ENCODE assay signal across 11 cellular contexts in genomic region chr6:137869781-137870180, GRCh38. TPM values are rescaled to one million over a fixed set of nuclear protein-coding genes. Genes with fewer than 3 reads are reported as not detected.
A peak's percentile ranks its signal among the peaks of the same experiment; 100 is the strongest.
DNase-seq lines count a peak whose midpoint lies in the region; ATAC-seq, FAIRE-seq and TF ChIP-seq lines count a peak whose summit lies in the region.
"Had no signal": no experiment of that assay in that cellular context is flagged by ENCODE, and none has a peak within 500 bp of the region (broad histone marks: within the 10 kb centered on the region; RNA-seq: fewer than 3 reads in every experiment).

No MANE protein-coding gene starts in this region.

- no peak overlapping the region for H4K91ac ChIP-seq in H9 (ENCODE audit: insufficient read length, low read depth, low read length)

- no peak overlapping the region for H2BK20ac ChIP-seq in H9 (ENCODE audit: low read depth, low read length, poor library complexity, severe bottlenecking)

- H3K36me3 Mint-ChIP-seq in H9 (ENCODE audit: insufficient read depth in 1 of 3, low read depth in 3 of 3): no peaks in the 10 kb centered on the region

- H3K79me2 ChIP-seq in fibroblast of lung (ENCODE audit: control insufficient read depth, insufficient read depth, low read length) (peaks cover 57% of the 10 kb centered on the region), H9 (ENCODE audit: insufficient read depth, low read length) (no peaks in the 10 kb centered on the region)

- no peaks in the 10 kb centered on the region for H3K79me1 ChIP-seq in H9 (ENCODE audit: insufficient read depth, low read depth, low read length, poor library complexity, severe bottlenecking)

- no peak overlapping the region for H3K18ac ChIP-seq in H9 (ENCODE audit: insufficient read length, low read depth, low read length)

- H3K23ac ChIP-seq in H9 (ENCODE audit: insufficient read length, low read depth, low read length): no peak overlapping the region

- H2AFZ ChIP-seq in fibroblast of lung (ENCODE audit: low read length): no peak overlapping the region
- H2AFZ ChIP-seq in H9 (ENCODE audit: low read length): no peak overlapping the region

- no peak overlapping the region for H3K56ac ChIP-seq in H9 (ENCODE audit: insufficient read length, low read depth, low read length)

- H2BK15ac ChIP-seq in H9 (ENCODE audit: low read depth, low read length): no peak overlapping the region

- peaks cover 30 to 34% of the 10 kb centered on the region in 2 experiments for H3K4me1 Mint-ChIP-seq in H9

- H4K5ac ChIP-seq in H9 (ENCODE audit: insufficient read length, low read depth, low read length): no peak overlapping the region

- H3K27me3 Mint-ChIP-seq in H9 (ENCODE audit: low read depth): peaks cover 26% of the 10 kb centered on the region

- ATAC-seq in GM21619 (IDR thresholded peaks at IDR 0.05; ENCODE audit: unreplicated experiment) (no peak), HG03457 (IDR thresholded peaks at IDR 0.05; ENCODE audit: unreplicated experiment) (no peak), HG02938 (IDR thresholded peaks at IDR 0.05; ENCODE audit: unreplicated experiment) (no peak)

- no peak overlapping the region for H2BK5ac ChIP-seq in H9 (ENCODE audit: insufficient read length, low read length)

- H3K4me1 ChIP-seq in fibroblast of lung (ENCODE audit: control insufficient read depth, extremely low read depth, insufficient read depth, low read length) (peaks cover 13% of the 10 kb centered on the region), small intestine (ENCODE audit: control insufficient read depth in 2 of 2, insufficient read depth in 1 of 2, low read depth in 1 of 2, low read length in 1 of 2) (peaks cover 3 to 14% of the 10 kb centered on the region in 2 donors), H9 (ENCODE audit: insufficient read depth, low read length) (peaks cover 3% of the 10 kb centered on the region; the same call in 1 of the 2 replicates)

- DNase-seq in GM19239 (ENCODE audit: insufficient read length, low spot score): no peak
- no peak for DNase-seq in fibroblast of lung (ENCODE audit: low read depth in 2 of 2)
- DNase-seq in small intestine: no peak
- no peak for DNase-seq in H9
- DNase-seq: amygdala, GDM1 had no signal

- H3K27me3 ChIP-seq in fibroblast of lung (ENCODE audit: control insufficient read depth, insufficient read depth, low read length) (no peaks in the 10 kb centered on the region), small intestine (ENCODE audit: control insufficient read depth in 2 of 2, insufficient read depth in 2 of 2, low read length in 2 of 2) (no peaks in the 10 kb centered on the region), H9 (ENCODE audit: insufficient read depth, low read length) (no peaks in the 10 kb centered on the region; the same call in 1 of the 2 replicates)

- H4K8ac ChIP-seq in H9 (replicated peaks; ENCODE audit: insufficient read length, low read depth, low read length): no peak overlapping the region

- no peak overlapping the region for H3K14ac ChIP-seq in H9 (ENCODE audit: insufficient read depth, low read length)

- H3K9ac ChIP-seq in fibroblast of lung (ENCODE audit: insufficient read depth, low read length): no peak overlapping the region
- no peak overlapping the region for H3K9ac ChIP-seq in H9 (ENCODE audit: extremely low read depth, insufficient read length, low read length)

- H3T11ph ChIP-seq in H9 (ENCODE audit: low read length): no peak overlapping the region

- no peak for TF ChIP-seq CTCF in WI38 (IDR thresholded peaks at IDR 0.05; ENCODE audit: low read depth, low read length)
- TF ChIP-seq CTCF in fibroblast of lung (conservative IDR thresholded peaks at IDR 0.05 in 1 of 2, IDR thresholded peaks at IDR 0.05 in 1 of 2; ENCODE audit: low read depth in 1 of 2, low read length in 2 of 2): no peak
- TF ChIP-seq CTCF in H9 (conservative IDR thresholded peaks at IDR 0.05): no peak

- H4K20me1 ChIP-seq in fibroblast of lung (ENCODE audit: control insufficient read depth, extremely low read depth, insufficient read depth, low read length) (no peaks in the 10 kb centered on the region), H9 (ENCODE audit: control insufficient read depth, insufficient read depth, insufficient read length) (no peaks in the 10 kb centered on the region)

- H2BK120ac ChIP-seq in H9 (ENCODE audit: low read depth, low read length, poor library complexity, severe bottlenecking): no peak overlapping the region

- no peak overlapping the region for H2BK12ac ChIP-seq in H9 (ENCODE audit: insufficient read length, low read depth, low read length)

- no peak overlapping the region for H3K4ac ChIP-seq in H9 (ENCODE audit: low read depth, low read length)

- peaks cover 2% of the 10 kb centered on the region for H3K36me3 ChIP-seq in fibroblast of lung (ENCODE audit: control insufficient read depth, insufficient read depth, low read length)
- peaks cover 0 to 2% of the 10 kb centered on the region in 2 donors for H3K36me3 ChIP-seq in small intestine (ENCODE audit: control insufficient read depth in 2 of 2, insufficient read depth in 2 of 2, low read length in 2 of 2)

- H2AK5ac ChIP-seq in H9 (ENCODE audit: insufficient read length, low read length): no peak overlapping the region

- 74 to 83% (median 82%) methylated on average over 1 of the region's 1 CpG for WGBS in small intestine, 3 donors
- WGBS in H9 (ENCODE audit: extremely low coverage, insufficient read length, low lambda C conversion rate): no CpG with 5 or more reads among the region's 1 CpG

- peak; percentile 28 for FAIRE-seq in GM19239 (lab: Jason Lieb, UNC)
- FAIRE-seq in small intestine (lab: Jason Lieb, UNC): no peak

- H3K27ac Mint-ChIP-seq in H9: no peak overlapping the region
- H3K27ac Mint-ChIP-seq: progenitor cell of endocrine pancreas had no signal

- H3K9me3 ChIP-seq in fibroblast of lung (ENCODE audit: control insufficient read depth, insufficient read depth, low read depth, low read length) (no peaks in the 10 kb centered on the region), small intestine (ENCODE audit: control insufficient read depth, low read depth) (no peaks in the 10 kb centered on the region), H9 (ENCODE audit: control insufficient read depth, low read depth, low read length) (no peaks in the 10 kb centered on the region)

- H3K4me2 ChIP-seq in fibroblast of lung (ENCODE audit: extremely low read depth, insufficient read depth, low read length) (peak overlapping the region; percentile 80), H9 (ENCODE audit: insufficient read depth, insufficient read length, low read length) (no peak overlapping the region)

- H3K4me3 Mint-ChIP-seq in H9: no peak overlapping the region

- peaks cover 15% of the 10 kb centered on the region for H3K23me2 ChIP-seq in H9 (ENCODE audit: insufficient read length, low read depth, low read length, poor library complexity, severe bottlenecking)

- no peak overlapping the region for H3K27ac ChIP-seq in fibroblast of lung (ENCODE audit: insufficient read depth, low read length)
- peak overlapping the region in 1 of 2 donors; percentile 80 for H3K27ac ChIP-seq in small intestine (ENCODE audit: low read depth in 1 of 2, low read length in 1 of 2)
- H3K27ac ChIP-seq in H9 (ENCODE audit: insufficient read length, low read depth, low read length): no peak overlapping the region

- H3K9me3 Mint-ChIP-seq in H9: no peaks in the 10 kb centered on the region; a peak in 1 of 5 replicates

- H3K4me3 ChIP-seq in WI38 (ENCODE audit: low read depth, low read length): peak overlapping the region; percentile 78; the same call in 1 of the 2 replicates
- H3K4me3 ChIP-seq in fibroblast of lung (replicated peaks in 1 of 4; ENCODE audit: control extremely low read depth in 1 of 4, insufficient read depth in 1 of 4, low read depth in 3 of 4, low read length in 4 of 4): peak overlapping the region in 2 of 4 experiments; percentile 28 to 92
- peak overlapping the region; percentile 8 to 90 for H3K4me3 ChIP-seq in small intestine (ENCODE audit: low read depth in 1 of 2, low read length in 2 of 2)

RNA-seq across cellular contexts. Expression of gene TNFAIP3, which starts 2.7 kb away (rescaled TPM):
- total RNA-seq in fibroblast of lung (3.9 and 7.8 TPM in 2 replicates), H9 (2021) (3.7 and 5.6 TPM in 2 replicates)
- polyA plus RNA-seq in fibroblast of lung (10.8 and 23.5 TPM in 2 replicates), small intestine (10 to 100 TPM; 10.8 to 16.1 (median 14.5) TPM)
- polyA plus RNA-seq in fibroblast of lung (2012): 6.0 and 11.2 TPM in 2 replicates
- polyA minus RNA-seq in fibroblast of lung (ENCODE audit: low replicate concordance): 6.8 and 9.6 TPM in 2 replicates
